8 cellular contexts compared by ENCODE assay signal in genomic region chr2:61018319-61018750, GRCh38. TPM values are rescaled to one million over a fixed set of nuclear protein-coding genes. Genes with fewer than 3 reads are reported as not detected.
A peak's percentile ranks its signal among the peaks of the same experiment; 100 is the strongest.
DNase-seq lines count a peak whose midpoint lies in the region; ATAC-seq, FAIRE-seq and TF ChIP-seq lines count a peak whose summit lies in the region.

No MANE protein-coding gene starts in this region.

- H3K4me1 ChIP-seq in ascending aorta (peaks cover 0 to 24% of the 10 kb centered on the region in 2 donors), lower lobe of right lung (peaks cover 32% of the 10 kb centered on the region), vagina (peaks cover 52% of the 10 kb centered on the region)

- TF ChIP-seq CTCF in ascending aorta (IDR thresholded peaks at IDR 0.05) = no peak
- TF ChIP-seq CTCF in lower lobe of right lung (IDR thresholded peaks at IDR 0.05) = no peak
- no peak for TF ChIP-seq CTCF in vagina (IDR thresholded peaks at IDR 0.05)

- peak; percentile 17 for ATAC-seq in HG03571 (IDR thresholded peaks at IDR 0.05; ENCODE audit: unreplicated experiment)
- ATAC-seq in lower lobe of right lung = no peak

- intact Hi-C loops in ascending aorta (cut with DNase I) (no loop called here), lower lobe of right lung (cut with DNase I) (no loop called here), vagina (cut with DNase I) (loop anchor here (5.0 kb wide), 1 partner anchor 49 kb away; the partner anchor contains the start of gene SANBR)

- H3K27ac ChIP-seq in ascending aorta = peak overlapping the region; percentile 83 to 94
- H3K27ac ChIP-seq in lower lobe of right lung = peak overlapping the region; percentile 88
- peak overlapping the region; percentile 91 for H3K27ac ChIP-seq in vagina

- H3K4me3 ChIP-seq in ascending aorta = peak overlapping the region; percentile 78 to 87
- H3K4me3 ChIP-seq in lower lobe of right lung = peak overlapping the region; percentile 91
- H3K4me3 ChIP-seq in vagina = peak overlapping the region; percentile 63 to 94

- DNase-seq in ascending aorta (ENCODE audit: low spot score in 2 of 2) (no peak), lower lobe of right lung (no peak), vagina (ENCODE audit: extremely low spot score in 2 of 2) (no peak), NAMALWA (ENCODE audit: low spot score) (no peak), NCI-H774 (lab: John Stamatoyannopoulos, UW) (no peak)
- no peak for DNase-seq in activated effector memory CD4-positive, alpha-beta T cell treated with Interleukin-2 at 50 U/mL for 16 hours

- TF ChIP-seq POLR2A in vagina (IDR thresholded peaks at IDR 0.05) = no peak

- H3K27me3 ChIP-seq in ascending aorta (no peaks in the 10 kb centered on the region), lower lobe of right lung (ENCODE audit: low read depth) (no peaks in the 10 kb centered on the region), vagina (no peaks in the 10 kb centered on the region)

- H3K36me3 ChIP-seq in ascending aorta = peaks cover 0 to 9% of the 10 kb centered on the region in 2 donors
- peaks cover 3% of the 10 kb centered on the region for H3K36me3 ChIP-seq in lower lobe of right lung
- H3K36me3 ChIP-seq in vagina = peaks cover 0 to 8% of the 10 kb centered on the region in 2 donors

- FAIRE-seq in G401.6 (lab: Jason Lieb, UNC) = peak; percentile 37

- H3K9me3 ChIP-seq in ascending aorta (no peaks in the 10 kb centered on the region), lower lobe of right lung (no peaks in the 10 kb centered on the region), vagina (no peaks in the 10 kb centered on the region)

RNA-seq across cellular contexts. Expression of gene PUS10, which starts 0.3 kb away (rescaled TPM):
- total RNA-seq in ascending aorta (1.4 TPM), lower lobe of right lung (8.5 TPM), vagina (3.2 TPM)

RNA-seq across cellular contexts. Expression of gene PEX13, which starts 0.8 kb away (rescaled TPM):
- 12.8 TPM for total RNA-seq in ascending aorta
- 25.8 TPM for total RNA-seq in lower lobe of right lung
- total RNA-seq in vagina = 18.7 TPM

RNA-seq across cellular contexts. Expression of gene SANBR, which starts 47.3 kb away (rescaled TPM):
- total RNA-seq in ascending aorta (10.7 TPM), lower lobe of right lung (13.8 TPM), vagina (7.9 TPM)
